17 cellular contexts compared by ENCODE assay signal in genomic region chr4:182855312-182855711, GRCh38.
"Had no signal": no experiment of that assay in that cellular context is flagged by ENCODE, and none has a peak within 500 bp of the region (broad histone marks: within the 10 kb centered on the region; RNA-seq: fewer than 3 reads in every experiment).

No MANE protein-coding gene starts in this region.

- H3K27ac ChIP-seq: esophagus squamous epithelium, gastroesophageal sphincter, left lung, lower lobe of right lung, parathyroid adenoma, psoas muscle, uterus had no signal

- H3K9me3 ChIP-seq: uterus had no signal

- H3K79me2 ChIP-seq: parathyroid adenoma had no signal

- H3K4me1 Mint-ChIP-seq: immature natural killer cell, memory B cell, mesothelial cell of epicardium, natural killer cell had no signal

- DNase-seq: esophagus squamous epithelium; foreskin fibroblast; immature natural killer cell; left lung; lower lobe of right lung; natural killer cell; retina; stimulated activated CD4-positive, alpha-beta T cell treated with anti-CD3 and anti-CD28 coated beads, Interleukin-12 subunit alpha, Interleukin-12 subunit beta, amount 100 ng/mL, for 4 hours; stimulated activated naive CD4-positive, alpha-beta T cell treated with Interleukin-2 at 50 U/mL for 16 hours; uterus had no signal

- H2AFZ ChIP-seq: parathyroid adenoma had no signal

- H3K4me1 ChIP-seq: esophagus squamous epithelium, gastroesophageal sphincter, left lung, lower lobe of right lung, parathyroid adenoma, psoas muscle, uterus had no signal

- H3K27ac Mint-ChIP-seq: dendritic cell treated with granulocyte-macrophage colony-stimulating factor and Interleukin-4, amounts not matched to agents 40 ng/mL and 50 ng/mL, for 4 days; immature natural killer cell; memory B cell; mesothelial cell of epicardium; natural killer cell; type B pancreatic cell had no signal

- H3K4me3 ChIP-seq: esophagus squamous epithelium, gastroesophageal sphincter, left lung, lower lobe of right lung, psoas muscle, uterus had no signal

- H3K27me3 ChIP-seq: esophagus squamous epithelium, gastroesophageal sphincter, left lung, uterus had no signal

- H3K27me3 Mint-ChIP-seq: dendritic cell treated with granulocyte-macrophage colony-stimulating factor and Interleukin-4, amounts not matched to agents 40 ng/mL and 50 ng/mL, for 4 days; type B pancreatic cell had no signal

- H3K9ac ChIP-seq: parathyroid adenoma had no signal

- H3K36me3 Mint-ChIP-seq: natural killer cell, type B pancreatic cell had no signal

- H3K9me3 Mint-ChIP-seq: natural killer cell, type B pancreatic cell had no signal

- H3K36me3 ChIP-seq: esophagus squamous epithelium, gastroesophageal sphincter, left lung, lower lobe of right lung, uterus had no signal

- H3K4me3 Mint-ChIP-seq: dendritic cell treated with granulocyte-macrophage colony-stimulating factor and Interleukin-4, amounts not matched to agents 40 ng/mL and 50 ng/mL, for 4 days; immature natural killer cell; memory B cell; mesothelial cell of epicardium; natural killer cell; type B pancreatic cell had no signal
